ENCODE assay signal across 29 cellular contexts in the genomic region with DNA sequence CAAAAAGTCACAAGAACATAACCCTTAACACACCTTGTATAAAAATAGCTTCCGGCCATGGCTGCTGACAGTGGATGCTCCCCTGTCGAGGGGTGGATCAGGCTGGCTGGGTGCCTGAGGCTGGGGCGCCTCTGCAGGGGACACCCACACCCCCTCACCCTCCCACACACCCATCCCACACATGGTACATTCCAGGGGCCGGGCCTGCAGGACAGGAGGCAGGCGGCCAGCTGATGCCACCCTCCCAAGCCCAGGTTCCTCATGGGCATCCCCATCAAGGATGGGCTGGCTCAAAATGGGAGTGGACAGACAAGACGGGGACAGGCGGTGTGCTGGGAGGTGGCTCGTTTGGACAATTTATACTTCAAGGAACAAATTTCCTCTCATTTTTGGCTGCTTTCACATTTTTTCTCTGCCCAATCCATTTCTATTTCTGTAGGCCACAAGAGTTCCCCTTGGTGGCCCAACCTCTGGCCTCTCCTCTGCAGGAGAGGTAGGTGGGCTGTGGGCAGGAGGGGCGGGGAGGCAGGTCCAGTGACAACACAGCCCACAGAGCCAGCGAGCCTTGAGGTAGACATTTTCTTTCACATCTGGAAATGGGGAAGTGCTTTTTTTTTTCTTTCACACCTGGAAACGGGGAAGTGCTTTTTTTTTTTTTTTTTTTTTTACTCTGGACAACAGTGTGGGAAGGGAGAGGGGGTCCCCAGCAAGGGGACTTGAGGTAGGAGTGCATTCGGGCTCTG. TPM values are rescaled to one million over a fixed set of nuclear protein-coding genes. Genes with fewer than 3 reads are reported as not detected.
DNase-seq lines count a peak whose midpoint lies in the region; ATAC-seq and TF ChIP-seq lines count a peak whose summit lies in the region.
"Had no signal": no experiment of that assay in that cellular context is flagged by ENCODE, and none has a peak within 500 bp of the region (broad histone marks: within the 10 kb centered on the region; RNA-seq: fewer than 3 reads in every experiment).

No MANE protein-coding gene starts in this region.

- no peak overlapping the region for H3K18ac ChIP-seq in IMR-90 (ENCODE audit: low read depth, low read length)

- H3K9me1 ChIP-seq in IMR-90 (ENCODE audit: insufficient read depth, low read length), result no peaks in the 10 kb centered on the region

- H3K4me3 ChIP-seq in IMR-90 (ENCODE audit: insufficient read depth, low read depth, low read length) (no peak overlapping the region), parathyroid adenoma (ENCODE audit: low read depth, low read length) (no peak overlapping the region)
- H3K4me3 ChIP-seq: dorsolateral prefrontal cortex, smooth muscle cell, thoracic aorta had no signal

- peaks cover 9 to 34% (median 22%) of the 10 kb centered on the region in 3 donors for H3K27me3 Mint-ChIP-seq in CD14-positive monocyte (ENCODE audit: low read depth in 3 of 3)

- CTCF ChIA-PET in IMR-90 (lab: Yijun Ruan, JAX), result no interaction called here

- TF ChIP-seq POLR2A in IMR-90 (IDR thresholded peaks at IDR 0.05; ENCODE audit: low read depth, low read length), result no peak

- dilution Hi-C loops in IMR-90 (cut with HindIII; ENCODE audit: low sequenced_read_pairs, unreplicated experiment), result no loop called here

- no peak for TF ChIP-seq RAD21 in IMR-90 (IDR thresholded peaks at IDR 0.05; ENCODE audit: low read length)

- H4K20me1 ChIP-seq in IMR-90 (ENCODE audit: insufficient read depth, low read length), result no peaks in the 10 kb centered on the region

- H4K5ac ChIP-seq in IMR-90 (ENCODE audit: low read depth, low read length), result no peak overlapping the region

- H2BK20ac ChIP-seq in IMR-90 (ENCODE audit: low read depth, low read length), result no peak overlapping the region

- in situ Hi-C loops in IMR-90 (cut with MboI; ENCODE audit: low sequenced_read_pairs), result no loop called here

- H3K56ac ChIP-seq in IMR-90 (ENCODE audit: extremely low read depth, insufficient read depth, low read length), result no peak overlapping the region

- no peak overlapping the region for H3K4ac ChIP-seq in IMR-90 (ENCODE audit: low read depth, low read length)

- TF ChIP-seq CTCF in CD14-positive monocyte (IDR thresholded peaks at IDR 0.05), result no peak
- no peak for TF ChIP-seq CTCF in IMR-90 (conservative IDR thresholded peaks at IDR 0.05; ENCODE audit: low read depth, low read length)
- no peak for TF ChIP-seq CTCF in parathyroid adenoma (IDR thresholded peaks at IDR 0.05)

- H3K27ac Mint-ChIP-seq in CD14-positive monocyte, result no peak overlapping the region
- H3K27ac Mint-ChIP-seq: activated T-helper 1 cell treated with anti-CD3 and anti-CD28 coated beads, Interleukin-12 subunit alpha, Interleukin-12 subunit beta, Interleukin-2, Interleukin-4 antibody, amounts not matched to agents 30 ng/mL and 10 ng/mL and 1 ng/mL, durations not matched to agents 14 hours and 24 hours and 36 hours had no signal

- H4K8ac ChIP-seq in IMR-90 (ENCODE audit: low read depth in 2 of 2, low read length in 2 of 2), result no peak overlapping the region

- H4K91ac ChIP-seq in IMR-90 (ENCODE audit: insufficient read depth, low read depth, low read length), result no peak overlapping the region

- H3K27ac ChIP-seq in IMR-90 (ENCODE audit: insufficient read depth, low read length) (no peak overlapping the region), parathyroid adenoma (peak overlapping the region; percentile 44)
- H3K27ac ChIP-seq: dorsolateral prefrontal cortex, thoracic aorta had no signal

- H3K79me1 ChIP-seq in IMR-90 (ENCODE audit: low read depth in 1 of 2, low read length in 2 of 2), result no peaks in the 10 kb centered on the region

- 80% methylated on average over 1 of the region's 12 CpGs; no CpG with 5 or more reads in 1 of the 2 experiments for WGBS in IMR-90 (ENCODE audit: extremely low coverage in 2 of 2, insufficient read length in 1 of 2), 2 experiments

- H3K79me2 ChIP-seq in parathyroid adenoma, result no peaks in the 10 kb centered on the region

- H3K36me3 ChIP-seq in IMR-90 (ENCODE audit: control insufficient read depth, insufficient read depth, low read length), result no peaks in the 10 kb centered on the region
- no peaks in the 10 kb centered on the region for H3K36me3 ChIP-seq in parathyroid adenoma (ENCODE audit: control insufficient read depth, insufficient read depth, low read length)
- H3K36me3 ChIP-seq: thoracic aorta had no signal

- peaks cover 10% of the 10 kb centered on the region for H3K4me1 Mint-ChIP-seq in CD14-positive monocyte
- H3K4me1 Mint-ChIP-seq: CD8-positive, alpha-beta memory T cell had no signal

- no peaks in the 10 kb centered on the region for H3K36me3 Mint-ChIP-seq in CD14-positive monocyte
- H3K36me3 Mint-ChIP-seq: CD8-positive, alpha-beta memory T cell had no signal

- H2AK5ac ChIP-seq in IMR-90 (ENCODE audit: low read depth, low read length), result no peak overlapping the region

- peak overlapping the region; percentile 66 for H2AK9ac ChIP-seq in IMR-90 (replicated peaks; ENCODE audit: low read depth, low read length, poor library complexity)

- no peak overlapping the region for H3K14ac ChIP-seq in IMR-90 (replicated peaks; ENCODE audit: low read depth, low read length)

- H3K4me2 ChIP-seq in IMR-90 (ENCODE audit: low read depth, low read length) (no peak overlapping the region), parathyroid adenoma (ENCODE audit: low read length) (no peak overlapping the region)
- H3K4me2 ChIP-seq: smooth muscle cell had no signal

- BruUV-seq in IMR-90 (replicated peaks; lab: Mats Ljungman, UMichigan), result no TSS peak

- no peak overlapping the region for H2BK15ac ChIP-seq in IMR-90 (ENCODE audit: low read depth, low read length)

- peaks cover 18% of the 10 kb centered on the region; the same call in 1 of the 2 replicates for H3K27me3 ChIP-seq in IMR-90 (ENCODE audit: control insufficient read depth, insufficient read depth, low read length)
- H3K27me3 ChIP-seq in parathyroid adenoma (ENCODE audit: control insufficient read depth, insufficient read depth, low read length), result no peaks in the 10 kb centered on the region
- H3K27me3 ChIP-seq: dorsolateral prefrontal cortex had no signal

- no peak for ATAC-seq in IMR-90 (ENCODE audit: low read depth)

- H3K9me3 ChIP-seq in IMR-90 (ENCODE audit: control insufficient read depth, insufficient read depth, low read length) (no peaks in the 10 kb centered on the region), parathyroid adenoma (ENCODE audit: control insufficient read depth, low read length) (no peaks in the 10 kb centered on the region)
- H3K9me3 ChIP-seq: thoracic aorta had no signal

- H3K9me3 Mint-ChIP-seq in CD14-positive monocyte, result no peaks in the 10 kb centered on the region
- H3K9me3 Mint-ChIP-seq: activated T-helper 1 cell treated with anti-CD3 and anti-CD28 coated beads, Interleukin-12 subunit alpha, Interleukin-12 subunit beta, Interleukin-2, Interleukin-4 antibody, amounts not matched to agents 30 ng/mL and 10 ng/mL and 1 ng/mL, durations not matched to agents 14 hours and 24 hours and 36 hours; CD8-positive, alpha-beta memory T cell had no signal

- H3K9ac ChIP-seq in IMR-90 (ENCODE audit: low read depth, low read length), result no peak overlapping the region
- no peak overlapping the region for H3K9ac ChIP-seq in parathyroid adenoma

- POLR2A ChIA-PET in IMR-90 (lab: Charles Lee; ENCODE audit: unreplicated experiment), result no interaction called here

- no peak overlapping the region for H3K23ac ChIP-seq in IMR-90 (ENCODE audit: low read depth, low read length)

- no peak overlapping the region for H2BK120ac ChIP-seq in IMR-90 (ENCODE audit: low read depth, low read length)

- peak overlapping the region in 1 of 2 donors; percentile 30 for H3K4me3 Mint-ChIP-seq in CD14-positive monocyte
- H3K4me3 Mint-ChIP-seq: activated T-helper 1 cell treated with anti-CD3 and anti-CD28 coated beads, Interleukin-12 subunit alpha, Interleukin-12 subunit beta, Interleukin-2, Interleukin-4 antibody, amounts not matched to agents 30 ng/mL and 10 ng/mL and 1 ng/mL, durations not matched to agents 14 hours and 24 hours and 36 hours; CD8-positive, alpha-beta memory T cell had no signal

- H3K4me1 ChIP-seq in IMR-90 (ENCODE audit: control insufficient read depth, insufficient read depth, low read length) (no peaks in the 10 kb centered on the region), parathyroid adenoma (peaks cover 5% of the 10 kb centered on the region)

- H2AFZ ChIP-seq in IMR-90 (replicated peaks; ENCODE audit: low read length, poor library complexity), result no peak overlapping the region
- no peak overlapping the region for H2AFZ ChIP-seq in parathyroid adenoma

- intact Hi-C loops in CD14-positive monocyte (cut with micrococcal nuclease), result no loop called here
- intact Hi-C loops in IMR-90 (cut with micrococcal nuclease), result no loop called here

- no peak overlapping the region for H2BK5ac ChIP-seq in IMR-90 (ENCODE audit: low read depth, low read length, poor library complexity, severe bottlenecking)

- peak; percentile 21 for DNase-seq in CD14-positive monocyte (ENCODE audit: low spot score)
- no peak for DNase-seq in IMR-90
- peak; percentile 3 for DNase-seq in iPS-NIHi7 (ENCODE audit: extremely low spot score)
- no peak for DNase-seq in NCI-H524 treated with DMSO at 0.1 percent for 48 hours (lab: John Stamatoyannopoulos, UW)
- DNase-seq in stimulated activated CD4-positive, alpha-beta T cell treated with anti-CD3 and anti-CD28 coated beads, Interleukin-15, amount 100 ng/mL, for 24 hours, result no peak
- DNase-seq in AG20443 (ENCODE audit: low spot score), result no peak
- DNase-seq: activated CD4-positive, alpha-beta T cell treated with anti-CD3 and anti-CD28 coated beads, Interleukin-2, amount 50 U/mL, for 1 hour; activated naive CD4-positive, alpha-beta T cell treated with anti-CD3 and anti-CD28 coated beads, Interleukin-2, amount 50 U/mL, for 16 hours; caudate nucleus; CD8-positive, alpha-beta memory T cell; GOT3; kidney glomerular epithelial cell; NCI-H1092; NCI-H187 treated with DMSO at 0.1 percent for 48 hours; NCI-H748 treated with DMSO at 0.1 percent for 48 hours; nucleus accumbens; stimulated activated CD4-positive, alpha-beta T cell treated with anti-CD3 and anti-CD28 coated beads, Interleukin-4, amount 100 ng/mL, for 1 hour; stimulated activated naive CD4-positive, alpha-beta T cell; T-helper 9 cell had no signal

RNA-seq across cellular contexts. Expression of a gene that starts 23.3 kb away (rescaled TPM):
- polyA plus RNA-seq in CD14-positive monocyte (not detected), IMR-90 (2012; rRNA removed) (not detected in 2 replicates)
- total RNA-seq in IMR-90 (2012; rRNA removed), result not detected in 2 replicates
- not detected in 2 replicates for polyA plus RNA-seq in IMR-90 (2012; cell fraction: cytosol; rRNA removed)
- polyA plus RNA-seq in IMR-90 (2012; cell fraction: nucleus; rRNA removed; ENCODE audit: low replicate concordance), result not detected in 2 replicates
- total RNA-seq: activated T-helper 1 cell treated with anti-CD3 and anti-CD28 coated beads, Interleukin-12 subunit alpha, Interleukin-12 subunit beta, Interleukin-2, Interleukin-4 antibody, amounts not matched to agents 30 ng/mL and 10 ng/mL and 1 ng/mL, durations not matched to agents 14 hours and 24 hours and 36 hours; CD8-positive, alpha-beta memory T cell; glomerular endothelial cell; HT1080; lung microvascular endothelial cell; renal cortical epithelial cell; smooth muscle cell; thoracic aorta had no signal
- polyA plus RNA-seq: aorta; CD8-positive, alpha-beta memory T cell; smooth muscle cell had no signal

RNA-seq across cellular contexts. Expression of a gene that starts 32.0 kb away (rescaled TPM):
- polyA plus RNA-seq in CD14-positive monocyte (not detected), IMR-90 (2012; rRNA removed) (not detected in 2 replicates)
- not detected in 2 replicates for total RNA-seq in IMR-90 (2012; rRNA removed)
- not detected in 2 replicates for polyA plus RNA-seq in IMR-90 (2012; cell fraction: cytosol; rRNA removed)
- not detected in 2 replicates for polyA plus RNA-seq in IMR-90 (2012; cell fraction: nucleus; rRNA removed; ENCODE audit: low replicate concordance)
- total RNA-seq: activated T-helper 1 cell treated with anti-CD3 and anti-CD28 coated beads, Interleukin-12 subunit alpha, Interleukin-12 subunit beta, Interleukin-2, Interleukin-4 antibody, amounts not matched to agents 30 ng/mL and 10 ng/mL and 1 ng/mL, durations not matched to agents 14 hours and 24 hours and 36 hours; aorta; CD8-positive, alpha-beta memory T cell; glomerular endothelial cell; HT1080; lung microvascular endothelial cell; renal cortical epithelial cell; smooth muscle cell; thoracic aorta had no signal
- polyA plus RNA-seq: aorta; CD8-positive, alpha-beta memory T cell; smooth muscle cell had no signal

RNA-seq across cellular contexts. Expression of a gene that starts 41.1 kb away (rescaled TPM):
- polyA plus RNA-seq in CD14-positive monocyte, result 1 to 10 TPM; 4.8 to 6.9 TPM
- 1.3 and 1.7 TPM in 2 replicates for total RNA-seq in IMR-90 (2012; rRNA removed)
- 4.1 and 5.0 TPM in 2 replicates for polyA plus RNA-seq in IMR-90 (2012; rRNA removed)
- polyA plus RNA-seq in IMR-90 (2012; cell fraction: cytosol; rRNA removed), result 3.2 and 4.1 TPM in 2 replicates
- polyA plus RNA-seq in IMR-90 (2012; cell fraction: nucleus; rRNA removed; ENCODE audit: low replicate concordance), result 3.1 and 6.5 TPM in 2 replicates

RNA-seq across cellular contexts. Expression of a gene that starts 50.0 kb away (rescaled TPM):
- polyA plus RNA-seq in CD14-positive monocyte (not detected), IMR-90 (2012; rRNA removed) (0.19 and 0.32 TPM in 2 replicates)
- under 0.01 and 0.18 TPM in 2 replicates for total RNA-seq in IMR-90 (2012; rRNA removed)
- 0.03 and 0.12 TPM in 2 replicates for polyA plus RNA-seq in IMR-90 (2012; cell fraction: cytosol; rRNA removed)
- 0.27 and 0.29 TPM in 2 replicates for polyA plus RNA-seq in IMR-90 (2012; cell fraction: nucleus; rRNA removed; ENCODE audit: low replicate concordance)
- total RNA-seq: activated T-helper 1 cell treated with anti-CD3 and anti-CD28 coated beads, Interleukin-12 subunit alpha, Interleukin-12 subunit beta, Interleukin-2, Interleukin-4 antibody, amounts not matched to agents 30 ng/mL and 10 ng/mL and 1 ng/mL, durations not matched to agents 14 hours and 24 hours and 36 hours; aorta; CD8-positive, alpha-beta memory T cell; lung microvascular endothelial cell; thoracic aorta had no signal
- polyA plus RNA-seq: aorta; CD8-positive, alpha-beta memory T cell had no signal

Comparison
In these comparisons a context has a peak if more than half of its experiments do, and no peak if none do; other contexts are left out.
1. DNase-seq: peak in CD14-positive monocyte (single experiment) and iPS-NIHi7 (single experiment); none in IMR-90 (single experiment), NCI-H524 treated with DMSO at 0.1 percent for 48 hours (single experiment), stimulated activated CD4-positive, alpha-beta T cell treated with anti-CD3 and anti-CD28 coated beads, Interleukin-15, amount 100 ng/mL, for 24 hours (single experiment) and AG20443 (single experiment).